18 cellular contexts compared by ENCODE assay signal in genomic region chr5:179288101-179288808, GRCh38. TPM values are rescaled to one million over a fixed set of nuclear protein-coding genes. Genes with fewer than 3 reads are reported as not detected.
DNase-seq lines count a peak whose midpoint lies in the region; ATAC-seq and TF ChIP-seq lines count a peak whose summit lies in the region.
"Had no signal": no experiment of that assay in that cellular context is flagged by ENCODE, and none has a peak within 500 bp of the region (broad histone marks: within the 10 kb centered on the region; RNA-seq: fewer than 3 reads in every experiment).

No MANE protein-coding gene starts in this region.

- no peak overlapping the region for H3K9ac ChIP-seq in IMR-90 (ENCODE audit: low read depth, low read length)
- peak overlapping the region; percentile 26 for H3K9ac ChIP-seq in trophoblast cell (ENCODE audit: low read length)

- no peak overlapping the region for H2AK9ac ChIP-seq in IMR-90 (replicated peaks; ENCODE audit: low read depth, low read length, poor library complexity)

- H3K18ac ChIP-seq in IMR-90 (ENCODE audit: low read depth, low read length) = no peak overlapping the region
- peak overlapping the region; percentile 86 for H3K18ac ChIP-seq in trophoblast cell (ENCODE audit: low read length)

- H4K5ac ChIP-seq in IMR-90 (ENCODE audit: low read depth, low read length) = no peak overlapping the region

- H3K4me1 ChIP-seq in IMR-90 (ENCODE audit: control insufficient read depth, insufficient read depth, low read length) (peaks cover 14% of the 10 kb centered on the region), trophoblast cell (ENCODE audit: control insufficient read depth in 1 of 2, insufficient read depth in 2 of 2, low read length in 2 of 2) (peaks cover 40 to 48% of the 10 kb centered on the region in 2 experiments), thoracic aorta (ENCODE audit: control insufficient read depth in 1 of 2, low read depth in 2 of 2) (peaks cover 10 to 51% of the 10 kb centered on the region in 2 donors)

- H3K9me1 ChIP-seq in IMR-90 (ENCODE audit: insufficient read depth, low read length) = peaks cover 15% of the 10 kb centered on the region

- H4K20me1 ChIP-seq in IMR-90 (ENCODE audit: insufficient read depth, low read length) = peaks cover 3% of the 10 kb centered on the region; the same call in 1 of the 2 replicates

- H3K79me2 ChIP-seq in trophoblast cell (ENCODE audit: control insufficient read depth, insufficient read depth, low read length, poor library complexity) = no peaks in the 10 kb centered on the region

- H3K4me1 Mint-ChIP-seq in glutamatergic neuron (ENCODE audit: low read depth, unreplicated experiment) = peaks cover 29% of the 10 kb centered on the region
- H3K4me1 Mint-ChIP-seq: activated CD4-positive, alpha-beta T cell treated with anti-CD3 and anti-CD28 coated beads, Interleukin-2, amount 10 ng/mL, durations not matched to agents 24 days and 14 days had no signal

- POLR2A ChIA-PET in IMR-90 (lab: Charles Lee; ENCODE audit: unreplicated experiment) (no interaction called here), GM10248 (lab: Yijun Ruan, JAX) (no interaction called here)

- H2BK120ac ChIP-seq in IMR-90 (ENCODE audit: low read depth, low read length) (no peak overlapping the region), trophoblast cell (ENCODE audit: insufficient read depth, low read length, poor library complexity) (peak overlapping the region; percentile 75)

- no peak overlapping the region for H3K4me3 Mint-ChIP-seq in glutamatergic neuron (ENCODE audit: unreplicated experiment)
- H3K4me3 Mint-ChIP-seq: activated CD4-positive, alpha-beta T cell treated with anti-CD3 and anti-CD28 coated beads, Interleukin-2, amount 10 ng/mL, durations not matched to agents 24 days and 14 days had no signal

- H4K91ac ChIP-seq in IMR-90 (ENCODE audit: insufficient read depth, low read depth, low read length) (no peak overlapping the region), trophoblast cell (ENCODE audit: low read depth, low read length) (peak overlapping the region; percentile 85)

- H3K4me2 ChIP-seq in IMR-90 (ENCODE audit: low read depth, low read length) (no peak overlapping the region), trophoblast cell (ENCODE audit: low read length) (no peak overlapping the region)
- H3K4me2 ChIP-seq: smooth muscle cell had no signal

- no peak overlapping the region for H3K23ac ChIP-seq in IMR-90 (ENCODE audit: low read depth, low read length)
- H3K23ac ChIP-seq in trophoblast cell (ENCODE audit: low read length) = no peak overlapping the region

- H4K8ac ChIP-seq in IMR-90 (ENCODE audit: low read depth in 2 of 2, low read length in 2 of 2) (no peak overlapping the region), trophoblast cell (ENCODE audit: low read depth, low read length) (no peak overlapping the region)

- H2AK5ac ChIP-seq in IMR-90 (ENCODE audit: low read depth, low read length) (0 out of 2 replicates have a peak overlapping the region, but pooled peaks have one; percentile 16), trophoblast cell (ENCODE audit: low read length) (peak overlapping the region; percentile 65)

- peaks cover 16% of the 10 kb centered on the region for H3K27me3 Mint-ChIP-seq in glutamatergic neuron (ENCODE audit: unreplicated experiment)
- H3K27me3 Mint-ChIP-seq: activated CD4-positive, alpha-beta T cell treated with anti-CD3 and anti-CD28 coated beads, Interleukin-2, amount 10 ng/mL, durations not matched to agents 24 days and 14 days had no signal

- H2BK20ac ChIP-seq in IMR-90 (ENCODE audit: low read depth, low read length) = no peak overlapping the region

- H3K36me3 ChIP-seq in IMR-90 (ENCODE audit: control insufficient read depth, insufficient read depth, low read length) (peaks cover 2% of the 10 kb centered on the region; the same call in 1 of the 2 replicates), trophoblast cell (ENCODE audit: control insufficient read depth in 1 of 2, insufficient read depth in 2 of 2, low read length in 2 of 2) (peaks cover 4 to 7% of the 10 kb centered on the region in 2 experiments), thoracic aorta (no peaks in the 10 kb centered on the region)
- H3K36me3 ChIP-seq: esophagus muscularis mucosa had no signal

- H2BK12ac ChIP-seq in trophoblast cell (ENCODE audit: low read length) = peak overlapping the region; percentile 76

- no peaks in the 10 kb centered on the region for H3K36me3 Mint-ChIP-seq in glutamatergic neuron (ENCODE audit: unreplicated experiment)

- WGBS in IMR-90 (ENCODE audit: extremely low coverage in 2 of 2, insufficient read length in 1 of 2), 2 experiments = 88% methylated on average over 8 of the region's 21 CpGs; no CpG with 5 or more reads in 1 of the 2 experiments
- WGBS in trophoblast cell (ENCODE audit: extremely low coverage, insufficient coverage, insufficient read length) = no CpG with 5 or more reads among the region's 21 CpGs

- no peak overlapping the region for H4K12ac ChIP-seq in trophoblast cell (ENCODE audit: low read depth, low read length)

- H3K56ac ChIP-seq in IMR-90 (ENCODE audit: extremely low read depth, insufficient read depth, low read length) = no peak overlapping the region

- no peak for DNase-seq in IMR-90
- peak; percentile 15 for DNase-seq in glutamatergic neuron
- no peak for DNase-seq in trophoblast cell
- no peak for DNase-seq in thoracic aorta (ENCODE audit: low spot score)
- no peak for DNase-seq in GM10248 (ENCODE audit: extremely low spot score)
- DNase-seq: activated CD4-positive, alpha-beta T cell treated with anti-CD3 and anti-CD28 coated beads, Interleukin-2, amount 10 ng/mL, durations not matched to agents 24 days and 14 days; activated gamma-delta T cell treated with Interleukin-2 at 50 U/mL for 16 hours; central memory CD4-positive, alpha-beta T cell; effector memory CD4-positive, alpha-beta T cell; NCI-H1417; SHP77; stimulated activated CD4-positive, alpha-beta T cell treated with anti-CD3 and anti-CD28 coated beads, Interleukin-4, amount 100 ng/mL, for 4 hours; T-helper 1 cell had no signal

- no peak overlapping the region for H2AFZ ChIP-seq in IMR-90 (replicated peaks; ENCODE audit: low read length, poor library complexity)
- H2AFZ ChIP-seq in trophoblast cell (ENCODE audit: insufficient read depth, low read length, poor library complexity) = no peak overlapping the region

- no peaks in the 10 kb centered on the region for H3K27me3 ChIP-seq in IMR-90 (ENCODE audit: control insufficient read depth, insufficient read depth, low read length)
- no peaks in the 10 kb centered on the region for H3K27me3 ChIP-seq in trophoblast cell (ENCODE audit: insufficient read depth, low read length)
- no peaks in the 10 kb centered on the region for H3K27me3 ChIP-seq in thoracic aorta (replicated peaks; ENCODE audit: insufficient read depth)
- H3K27me3 ChIP-seq: esophagus muscularis mucosa had no signal

- in situ Hi-C loops in IMR-90 (cut with MboI; ENCODE audit: low sequenced_read_pairs) = no loop called here

- H3K4ac ChIP-seq in IMR-90 (ENCODE audit: low read depth, low read length) = no peak overlapping the region; the same call in 1 of the 2 replicates
- H3K4ac ChIP-seq in trophoblast cell (ENCODE audit: low read depth, low read length) = peak overlapping the region; percentile 41

- no peak for TF ChIP-seq RAD21 in IMR-90 (IDR thresholded peaks at IDR 0.05; ENCODE audit: low read length)

- dilution Hi-C loops in IMR-90 (cut with HindIII; ENCODE audit: low sequenced_read_pairs, unreplicated experiment) = no loop called here

- H3K27ac Mint-ChIP-seq in glutamatergic neuron (ENCODE audit: unreplicated experiment) = no peak overlapping the region
- H3K27ac Mint-ChIP-seq: activated CD4-positive, alpha-beta T cell treated with anti-CD3 and anti-CD28 coated beads, Interleukin-2, amount 10 ng/mL, durations not matched to agents 24 days and 14 days had no signal

- no peak overlapping the region for H3K14ac ChIP-seq in IMR-90 (replicated peaks; ENCODE audit: low read depth, low read length)
- H3K14ac ChIP-seq in trophoblast cell (ENCODE audit: low read length) = peak overlapping the region; percentile 73

- H2BK5ac ChIP-seq in IMR-90 (ENCODE audit: low read depth, low read length, poor library complexity, severe bottlenecking) = no peak overlapping the region
- H2BK5ac ChIP-seq in trophoblast cell (ENCODE audit: low read depth, low read length, poor library complexity) = peak overlapping the region; percentile 58

- TF ChIP-seq POLR2A in IMR-90 (IDR thresholded peaks at IDR 0.05; ENCODE audit: low read depth, low read length) = no peak

- H3K9me3 Mint-ChIP-seq in glutamatergic neuron (ENCODE audit: unreplicated experiment) = peaks cover 11% of the 10 kb centered on the region
- H3K9me3 Mint-ChIP-seq: activated CD4-positive, alpha-beta T cell treated with anti-CD3 and anti-CD28 coated beads, Interleukin-2, amount 10 ng/mL, durations not matched to agents 24 days and 14 days had no signal

- TF ChIP-seq CTCF in IMR-90 (conservative IDR thresholded peaks at IDR 0.05; ENCODE audit: low read depth, low read length) (no peak), glutamatergic neuron (IDR thresholded peaks at IDR 0.05; ENCODE audit: partially characterized antibody, unreplicated experiment) (no peak), thoracic aorta (IDR thresholded peaks at IDR 0.05) (no peak), GM10248 (IDR thresholded peaks at IDR 0.05; ENCODE audit: control extremely low read depth, extremely low read depth, low read depth, missing control alignments) (no peak)

- peaks cover 30 to 73% of the 10 kb centered on the region in 2 experiments for H3K79me1 ChIP-seq in IMR-90 (ENCODE audit: low read depth in 1 of 2, low read length in 2 of 2)
- peaks cover 34% of the 10 kb centered on the region for H3K79me1 ChIP-seq in trophoblast cell (ENCODE audit: low read length)

- ATAC-seq in IMR-90 (ENCODE audit: low read depth) (0 out of 2 replicates have a peak, but pooled peaks have one; percentile 9), thoracic aorta (ENCODE audit: insufficient number of reproducible peaks, low FRiP score, low read depth) (no peak), GM19328 (IDR thresholded peaks at IDR 0.05; ENCODE audit: unreplicated experiment) (no peak), GM21367 (IDR thresholded peaks at IDR 0.05; ENCODE audit: unreplicated experiment) (no peak)

- H3K27ac ChIP-seq in IMR-90 (ENCODE audit: insufficient read depth, low read length) = no peak overlapping the region
- no peak overlapping the region for H3K27ac ChIP-seq in trophoblast cell (ENCODE audit: low read depth, low read length)
- peak overlapping the region; percentile 33 to 38 for H3K27ac ChIP-seq in thoracic aorta
- H3K27ac ChIP-seq: esophagus muscularis mucosa had no signal

- H3K9me3 ChIP-seq in IMR-90 (ENCODE audit: control insufficient read depth, insufficient read depth, low read length) = no peaks in the 10 kb centered on the region
- H3K9me3 ChIP-seq in trophoblast cell (ENCODE audit: insufficient read depth, low read depth, low read length) = peaks cover 5% of the 10 kb centered on the region
- H3K9me3 ChIP-seq in thoracic aorta = no peaks in the 10 kb centered on the region
- H3K9me3 ChIP-seq: esophagus muscularis mucosa had no signal

- no TSS peak for BruUV-seq in IMR-90 (replicated peaks; lab: Mats Ljungman, UMichigan)

- H2BK15ac ChIP-seq in IMR-90 (ENCODE audit: low read depth, low read length) = no peak overlapping the region

- CTCF ChIA-PET in IMR-90 (lab: Yijun Ruan, JAX) = no interaction called here
- CTCF ChIA-PET in GM10248 (lab: Yijun Ruan, JAX) = interaction anchor here (1.3 kb wide), 1 partner anchor 21 kb away, joined by 3 read pairs; no protein-coding TSS in a partner anchor

- H3K4me3 ChIP-seq in IMR-90 (ENCODE audit: insufficient read depth, low read depth, low read length) (no peak overlapping the region), trophoblast cell (ENCODE audit: low read depth, low read length) (no peak overlapping the region), thoracic aorta (no peak overlapping the region)
- H3K4me3 ChIP-seq: esophagus muscularis mucosa, lung, smooth muscle cell had no signal

- intact Hi-C loops in IMR-90 (cut with micrococcal nuclease) = no loop called here

RNA-seq across cellular contexts. Expression of gene ADAMTS2, which starts 57.0 kb away (rescaled TPM):
- total RNA-seq in IMR-90 (2012; rRNA removed) = 18.3 and 19.0 TPM in 2 replicates
- 58.8 and 68.2 TPM in 2 replicates for polyA plus RNA-seq in IMR-90 (2012; rRNA removed)
- 45.1 and 77.2 TPM in 2 replicates for polyA plus RNA-seq in IMR-90 (2012; cell fraction: cytosol; rRNA removed)
- 77.0 and 118 TPM in 2 replicates for polyA plus RNA-seq in IMR-90 (2012; cell fraction: nucleus; rRNA removed; ENCODE audit: low replicate concordance)
- total RNA-seq in glutamatergic neuron (ENCODE audit: unreplicated experiment) = 23.5 TPM
- polyA plus RNA-seq in trophoblast cell (2013) = 26.0 and 27.6 TPM in 2 replicates
- total RNA-seq in thoracic aorta = 10 to 100 TPM; 34.4 to 60.7 TPM
- total RNA-seq: activated CD4-positive, alpha-beta T cell treated with anti-CD3 and anti-CD28 coated beads, Interleukin-2, amount 10 ng/mL, durations not matched to agents 24 days and 14 days had no signal

Comparison
In these comparisons a context has a peak if more than half of its experiments do, and no peak if none do; other contexts are left out.
1. H3K27ac ChIP-seq: peak in thoracic aorta (2 of 2); none in IMR-90 (single experiment) and trophoblast cell (single experiment).